1 cellular context compared by ENCODE assay signal in the genomic region with DNA sequence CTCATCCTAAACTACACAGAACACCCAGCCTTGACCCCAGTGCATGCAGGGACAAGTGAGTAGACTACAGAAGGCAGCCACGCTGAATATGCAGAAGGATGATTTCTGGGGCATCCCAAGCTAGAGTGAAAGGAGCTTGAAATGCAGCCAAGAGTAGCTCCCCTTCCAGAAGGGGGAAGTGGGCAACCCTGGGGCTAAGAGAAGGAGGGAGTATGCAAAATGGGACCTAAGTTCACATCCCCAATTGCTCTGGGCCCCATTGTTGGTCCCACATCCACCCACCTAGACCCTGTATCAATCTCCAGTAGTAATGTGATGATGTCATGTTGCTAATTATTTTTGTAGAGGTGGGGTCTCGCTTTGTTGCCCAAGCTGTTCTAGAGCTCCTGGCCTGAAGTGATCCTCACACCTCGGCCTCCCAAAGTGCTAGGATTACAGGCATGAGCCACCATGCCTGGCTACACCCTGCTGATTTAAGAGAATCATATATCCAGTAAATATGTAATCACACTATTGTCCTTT.
A peak's percentile ranks its signal among the peaks of the same experiment; 100 is the strongest.
TF ChIP-seq lines count a peak whose summit lies in the region.

No MANE protein-coding gene starts in this region.

TF ChIP-seq in HepG2, 621 proteins besides CTCF, POLR2A, EP300 and RAD21:
- TF ChIP-seq DNMT3B (CRISPR knock-in tag; conservative IDR thresholded peaks at IDR 0.05) (no peak), ATF7 (IDR thresholded peaks at IDR 0.05) (peak; percentile 66), ATF7 (CRISPR knock-in tag; IDR thresholded peaks at IDR 0.05) (no peak)
